In genomic region chr17:49402706-49403105, GRCh38 we compare ENCODE assay signal across 1 cellular context.
A peak's percentile ranks its signal among the peaks of the same experiment; 100 is the strongest.
TF ChIP-seq lines count a peak whose summit lies in the region.

No MANE protein-coding gene starts in this region.

TF ChIP-seq in HEK293, 187 proteins besides CTCF, POLR2A, EP300 and RAD21 (continued from another document):
- TF ChIP-seq ZBTB17 (tag by site-specific recombination; IDR thresholded peaks at IDR 0.05): peak; percentile 52
- TF ChIP-seq ZNF112 (tag by site-specific recombination; IDR thresholded peaks at IDR 0.05): no peak
- TF ChIP-seq ZBTB6 (tag by site-specific recombination; IDR thresholded peaks at IDR 0.05): no peak
- no peak for TF ChIP-seq WT1 (tag by site-specific recombination; IDR thresholded peaks at IDR 0.05)
- no peak for TF ChIP-seq PRDM10 (tag by site-specific recombination; IDR thresholded peaks at IDR 0.05)
- 0 out of 2 replicates have a peak, but pooled peaks have one; percentile 11 for TF ChIP-seq GLIS1 (tag by site-specific recombination; IDR thresholded peaks at IDR 0.05)
- TF ChIP-seq ZNF785 (tag by site-specific recombination; IDR thresholded peaks at IDR 0.05): no peak
- no peak for TF ChIP-seq ZNF707 (tag by site-specific recombination; IDR thresholded peaks at IDR 0.05)
- no peak for TF ChIP-seq ZNF366 (tag by site-specific recombination; conservative IDR thresholded peaks at IDR 0.05)
- TF ChIP-seq ZNF211 (tag by site-specific recombination; IDR thresholded peaks at IDR 0.05; ENCODE audit: low read depth): no peak
- TF ChIP-seq ZNF610 (tag by site-specific recombination; IDR thresholded peaks at IDR 0.05; ENCODE audit: borderline replicate concordance): no peak
- no peak for TF ChIP-seq YY2 (tag by site-specific recombination; IDR thresholded peaks at IDR 0.05)
